In the genomic region with DNA sequence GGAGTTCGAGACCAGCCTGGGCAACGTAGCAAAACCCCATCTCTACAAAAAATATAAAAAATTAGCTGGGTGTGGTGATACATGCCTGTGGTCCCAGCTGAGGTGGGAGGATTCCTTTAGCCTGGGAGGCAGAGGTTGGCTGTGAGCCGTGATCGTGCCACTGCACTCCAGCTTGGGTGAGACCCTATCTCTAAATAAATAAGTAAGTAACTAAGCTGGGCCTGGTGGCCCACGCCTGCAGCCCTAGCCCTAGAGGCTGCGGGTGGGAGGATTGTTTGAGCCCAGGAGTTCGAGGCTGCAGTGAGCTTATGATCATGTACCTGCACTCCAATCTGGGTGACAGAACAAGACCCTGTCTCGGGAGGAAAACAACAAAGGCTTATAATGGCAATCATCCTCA, we compare ENCODE assay signal across 1 cellular context.
TF ChIP-seq lines count a peak whose summit lies in the region.

No MANE protein-coding gene starts in this region.

TF ChIP-seq in H1, 55 proteins besides CTCF, POLR2A, EP300 and RAD21:
- no peak for TF ChIP-seq SIX5 (IDR thresholded peaks at IDR 0.05; ENCODE audit: low read depth, low read length)
- no peak for TF ChIP-seq CHD1 (IDR thresholded peaks at IDR 0.05; ENCODE audit: low read depth, low read length)
- no peak for TF ChIP-seq CBX8 (IDR thresholded peaks at IDR 0.05; ENCODE audit: borderline replicate concordance, low read depth, low read length)
- TF ChIP-seq KDM5A (IDR thresholded peaks at IDR 0.05; ENCODE audit: low read length), result no peak
- TF ChIP-seq MAFK (IDR thresholded peaks at IDR 0.05; ENCODE audit: low read depth, low read length), result no peak
- TF ChIP-seq RXRA (IDR thresholded peaks at IDR 0.05; ENCODE audit: insufficient read depth, low read depth, low read length), result no peak
- no peak for TF ChIP-seq CREB1 (IDR thresholded peaks at IDR 0.05)
- no peak for TF ChIP-seq TAF7 (optimal IDR thresholded peaks at IDR 0.05; ENCODE audit: borderline replicate concordance, low read depth, low read length)
- no peak for TF ChIP-seq SAP30 (IDR thresholded peaks at IDR 0.05; ENCODE audit: insufficient read depth, insufficient replicate concordance, low read length)
- TF ChIP-seq YY1 (IDR thresholded peaks at IDR 0.05; ENCODE audit: low read depth, low read length), result no peak
- TF ChIP-seq, protein P1, sequence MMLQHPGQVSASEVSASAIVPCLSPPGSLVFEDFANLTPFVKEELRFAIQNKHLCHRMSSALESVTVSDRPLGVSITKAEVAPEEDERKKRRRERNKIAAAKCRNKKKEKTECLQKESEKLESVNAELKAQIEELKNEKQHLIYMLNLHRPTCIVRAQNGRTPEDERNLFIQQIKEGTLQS (IDR thresholded peaks at IDR 0.05; ENCODE audit: insufficient read depth, low read depth, low read length), result no peak
- no peak for TF ChIP-seq CTBP2 (IDR thresholded peaks at IDR 0.05; ENCODE audit: borderline replicate concordance, insufficient read depth, insufficient read length, low read length)
- TF ChIP-seq CHD2 (IDR thresholded peaks at IDR 0.05; ENCODE audit: low read length), result no peak
- TF ChIP-seq NANOG (IDR thresholded peaks at IDR 0.05; ENCODE audit: insufficient read depth, low read depth, low read length, poor library complexity, severe bottlenecking), result no peak
- TF ChIP-seq TAF1 (IDR thresholded peaks at IDR 0.05; ENCODE audit: low read depth, low read length), result no peak
- no peak for TF ChIP-seq BCL11A (IDR thresholded peaks at IDR 0.05; ENCODE audit: low read depth in 2 of 2, low read length in 2 of 2)
